In the genomic region with DNA sequence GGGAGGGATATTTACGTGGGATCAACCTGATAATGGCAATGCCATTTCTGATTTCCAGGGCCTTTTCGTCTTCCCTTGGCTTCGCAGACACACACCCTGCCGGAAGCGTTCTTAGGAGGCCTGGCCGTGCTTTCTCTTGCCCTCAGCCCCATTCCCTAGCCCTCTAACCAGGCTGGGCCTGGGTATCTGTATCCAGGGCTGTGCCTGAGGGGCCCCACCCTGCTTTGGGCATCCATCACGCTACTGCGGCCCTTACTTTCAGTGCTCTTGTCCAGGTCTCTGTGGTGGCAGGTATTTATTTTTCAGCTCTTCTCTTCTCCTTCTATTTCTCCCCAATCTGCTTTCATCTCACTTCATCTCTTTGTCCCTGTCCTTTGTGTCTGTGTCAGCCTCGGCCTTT, we compare ENCODE assay signal across 10 cellular contexts.
DNase-seq lines count a peak whose midpoint lies in the region; ATAC-seq and TF ChIP-seq lines count a peak whose summit lies in the region.
"Had no signal": no experiment of that assay in that cellular context is flagged by ENCODE, and none has a peak within 500 bp of the region (broad histone marks: within the 10 kb centered on the region; RNA-seq: fewer than 3 reads in every experiment).

No MANE protein-coding gene starts in this region.

- no peaks in the 10 kb centered on the region for H3K36me3 Mint-ChIP-seq in natural killer cell
- H3K36me3 Mint-ChIP-seq in natural killer cell treated with Interleukin-12 subunit alpha and Interleukin-12 subunit beta and Interleukin-15 and Interleukin-18, amount 100 ng/mL, for 72 hours: no peaks in the 10 kb centered on the region
- H3K36me3 Mint-ChIP-seq in activated CD8-positive, alpha-beta T cell treated with anti-CD3 and anti-CD28 coated beads for 36 hours (ENCODE audit: low read depth): no peaks in the 10 kb centered on the region

- peaks cover 76 to 96% (median 77%) of the 10 kb centered on the region in 3 donors for H3K4me1 ChIP-seq in gastroesophageal sphincter

- H3K4me1 Mint-ChIP-seq in natural killer cell: peaks cover 97 to 98% of the 10 kb centered on the region in 2 donors
- H3K4me1 Mint-ChIP-seq in natural killer cell treated with Interleukin-12 subunit alpha and Interleukin-12 subunit beta and Interleukin-15 and Interleukin-18, amount 100 ng/mL, for 72 hours (ENCODE audit: low read depth in 2 of 2): peaks cover 79 to 84% of the 10 kb centered on the region in 2 donors
- peaks cover 84% of the 10 kb centered on the region for H3K4me1 Mint-ChIP-seq in activated CD8-positive, alpha-beta T cell treated with anti-CD3 and anti-CD28 coated beads for 36 hours (ENCODE audit: low read depth)

- TF ChIP-seq CTCF in natural killer cell (IDR thresholded peaks at IDR 0.05) (no peak), gastroesophageal sphincter (IDR thresholded peaks at IDR 0.05) (no peak)
- TF ChIP-seq CTCF in activated CD8-positive, alpha-beta T cell treated with anti-CD3 and anti-CD28 coated beads for 36 hours (IDR thresholded peaks at IDR 0.05): no peak

- DNase-seq in natural killer cell (no peak), posterior vena cava (ENCODE audit: low spot score) (peak; percentile 72), anterior cingulate cortex (lab: John Stamatoyannopoulos, UW) (no peak)
- no peak for DNase-seq in natural killer cell treated with Interleukin-12 subunit alpha and Interleukin-12 subunit beta and Interleukin-15 and Interleukin-18, amount 100 ng/mL, for 72 hours (ENCODE audit: low spot score)
- DNase-seq in activated CD8-positive, alpha-beta T cell treated with anti-CD3 and anti-CD28 coated beads for 36 hours: no peak
- DNase-seq: NK-92 treated with Interleukin-12 subunit alpha and Interleukin-12 subunit beta, amount 100 ng/mL, for 24 hours; stimulated activated CD4-positive, alpha-beta T cell treated with anti-CD3 and anti-CD28 coated beads, Interleukin-12 subunit alpha, Interleukin-12 subunit beta, amount 100 ng/mL, for 4 hours had no signal

- no peaks in the 10 kb centered on the region for H3K27me3 ChIP-seq in gastroesophageal sphincter

- TF ChIP-seq EP300 in gastroesophageal sphincter (IDR thresholded peaks at IDR 0.05): no peak

- intact Hi-C loops in natural killer cell (cut with micrococcal nuclease) (no loop called here), posterior vena cava (cut with DNase I) (loop anchor here in 1 of 2 donors (5.0 kb wide), 1 partner anchor 102 kb away; no protein-coding TSS in a partner anchor)
- intact Hi-C loops in activated CD8-positive, alpha-beta T cell treated with anti-CD3 and anti-CD28 coated beads for 36 hours (cut with micrococcal nuclease): loop anchor here (10.0 kb wide), 1 partner anchor 90 kb away; no protein-coding TSS in a partner anchor

- CTCF ChIA-PET in activated CD8-positive, alpha-beta T cell treated with anti-CD3 and anti-CD28 coated beads for 36 hours (lab: Charles Lee): no interaction called here

- TF ChIP-seq POLR2A in gastroesophageal sphincter (IDR thresholded peaks at IDR 0.05): no peak

- no peaks in the 10 kb centered on the region for H3K27me3 Mint-ChIP-seq in natural killer cell (ENCODE audit: low read depth in 2 of 2)
- no peaks in the 10 kb centered on the region for H3K27me3 Mint-ChIP-seq in natural killer cell treated with Interleukin-12 subunit alpha and Interleukin-12 subunit beta and Interleukin-15 and Interleukin-18, amount 100 ng/mL, for 72 hours
- no peaks in the 10 kb centered on the region for H3K27me3 Mint-ChIP-seq in activated CD8-positive, alpha-beta T cell treated with anti-CD3 and anti-CD28 coated beads for 36 hours

- 91 to 100% methylated on average over 6 to 8 of the region's 9 CpGs for WGBS in gastroesophageal sphincter (ENCODE audit: low coverage in 1 of 2), 2 donors

- H3K27ac Mint-ChIP-seq in natural killer cell: peak overlapping the region; percentile 61 to 85
- peak overlapping the region in 1 of 2 donors; percentile 86 for H3K27ac Mint-ChIP-seq in natural killer cell treated with Interleukin-12 subunit alpha and Interleukin-12 subunit beta and Interleukin-15 and Interleukin-18, amount 100 ng/mL, for 72 hours
- no peak overlapping the region for H3K27ac Mint-ChIP-seq in activated CD8-positive, alpha-beta T cell treated with anti-CD3 and anti-CD28 coated beads for 36 hours

- POLR2A ChIA-PET in activated CD8-positive, alpha-beta T cell treated with anti-CD3 and anti-CD28 coated beads for 36 hours (lab: Charles Lee): no interaction called here

- ATAC-seq in natural killer cell (no peak), gastroesophageal sphincter (no peak), GM21825 (IDR thresholded peaks at IDR 0.05; ENCODE audit: unreplicated experiment) (no peak), HG03460 (IDR thresholded peaks at IDR 0.05; ENCODE audit: unreplicated experiment) (no peak)
- no peak for ATAC-seq in natural killer cell treated with Interleukin-12 subunit alpha and Interleukin-12 subunit beta and Interleukin-15 and Interleukin-18, amount 100 ng/mL, for 72 hours
- ATAC-seq in activated CD8-positive, alpha-beta T cell treated with anti-CD3 and anti-CD28 coated beads for 36 hours: no peak

- no peaks in the 10 kb centered on the region for H3K9me3 ChIP-seq in gastroesophageal sphincter

- H3K36me3 ChIP-seq in gastroesophageal sphincter: peaks cover 0 to 7% of the 10 kb centered on the region in 2 donors

- H3K9me3 Mint-ChIP-seq in natural killer cell: no peaks in the 10 kb centered on the region
- no peaks in the 10 kb centered on the region for H3K9me3 Mint-ChIP-seq in natural killer cell treated with Interleukin-12 subunit alpha and Interleukin-12 subunit beta and Interleukin-15 and Interleukin-18, amount 100 ng/mL, for 72 hours
- no peaks in the 10 kb centered on the region for H3K9me3 Mint-ChIP-seq in activated CD8-positive, alpha-beta T cell treated with anti-CD3 and anti-CD28 coated beads for 36 hours

- H3K4me3 Mint-ChIP-seq in natural killer cell: peak overlapping the region; percentile 18
- H3K4me3 Mint-ChIP-seq in natural killer cell treated with Interleukin-12 subunit alpha and Interleukin-12 subunit beta and Interleukin-15 and Interleukin-18, amount 100 ng/mL, for 72 hours: no peak overlapping the region
- no peak overlapping the region for H3K4me3 Mint-ChIP-seq in activated CD8-positive, alpha-beta T cell treated with anti-CD3 and anti-CD28 coated beads for 36 hours

- H3K27ac ChIP-seq in gastroesophageal sphincter: peak overlapping the region; percentile 91 to 100 (median 97)

- H3K4me3 ChIP-seq in gastroesophageal sphincter: no peak overlapping the region
